Comparison of ENCODE assay signal across 8 cellular contexts in the genomic region with DNA sequence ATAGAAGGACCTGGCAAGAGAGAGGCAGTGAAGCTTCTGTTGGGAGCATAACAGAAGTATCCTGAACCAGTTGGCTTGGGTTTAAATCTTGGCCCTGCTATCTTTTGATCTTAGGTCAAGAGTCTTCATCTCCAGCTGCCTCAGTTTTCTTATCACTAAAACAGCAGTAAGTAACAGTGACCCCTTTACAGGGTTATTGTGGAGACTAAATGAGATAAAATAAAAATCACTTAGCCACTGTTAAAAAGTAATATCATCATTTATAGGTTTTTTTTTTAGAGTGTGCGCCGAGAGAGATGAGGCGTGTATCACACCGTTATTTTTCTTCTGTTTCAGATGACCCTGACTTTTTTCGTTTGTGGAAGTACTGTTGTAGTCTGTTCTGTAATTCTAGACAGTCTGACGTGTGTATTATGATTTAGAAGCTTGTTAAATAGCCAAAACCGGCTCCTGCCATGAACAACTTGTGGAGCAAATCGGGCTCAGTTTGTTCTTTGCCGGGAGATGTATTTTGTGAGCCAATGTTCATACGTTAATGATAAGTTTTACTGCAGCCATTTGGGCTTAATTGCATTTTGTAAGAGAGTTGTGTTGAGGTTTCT. TPM values are rescaled to one million over a fixed set of nuclear protein-coding genes. Genes with fewer than 3 reads are reported as not detected.
DNase-seq lines count a peak whose midpoint lies in the region; ATAC-seq and TF ChIP-seq lines count a peak whose summit lies in the region.

No MANE protein-coding gene starts in this region.

- peaks cover 56% of the 10 kb centered on the region for H4K20me1 ChIP-seq in SK-N-SH (ENCODE audit: insufficient read depth)

- H3K79me2 ChIP-seq in SK-N-SH (ENCODE audit: insufficient read depth), result peaks cover 60% of the 10 kb centered on the region

- H3K4me1 ChIP-seq in SK-N-SH (ENCODE audit: control insufficient read depth in 1 of 2, insufficient read depth in 2 of 2, low read depth in 1 of 2, low read length in 1 of 2) (peaks cover 8 to 9% of the 10 kb centered on the region in 2 experiments; a peak in 2 of 4 replicates), subcutaneous abdominal adipose tissue (ENCODE audit: control insufficient read depth in 5 of 5, insufficient read depth in 5 of 5, low read length in 5 of 5) (peaks cover 8 to 45% (median 35%) of the 10 kb centered on the region in 5 donors)

- H3K9me3 ChIP-seq in SK-N-SH (no peaks in the 10 kb centered on the region), subcutaneous abdominal adipose tissue (ENCODE audit: control insufficient read depth in 5 of 5, low read length in 5 of 5) (no peaks in the 10 kb centered on the region)

- CTCF ChIA-PET in SK-N-SH (lab: Yijun Ruan, JAX), result interaction anchor here (0.9 to 2.0 kb wide), 9 partner anchors 11 to 90 kb away, joined by 3 to 9 read pairs (median 3); no protein-coding TSS in a partner anchor

- WGBS in SK-N-SH (ENCODE audit: low lambda C conversion rate), result 9% methylated on average over 10 of the region's 10 CpGs

- H3K27me3 ChIP-seq in SK-N-SH (ENCODE audit: insufficient read depth) (no peaks in the 10 kb centered on the region), subcutaneous abdominal adipose tissue (ENCODE audit: control insufficient read depth in 5 of 5, insufficient read depth in 4 of 5, low read length in 5 of 5) (no peaks in the 10 kb centered on the region)

- H3K27me3 Mint-ChIP-seq in activated naive CD8-positive, alpha-beta T cell treated with anti-CD3 and anti-CD28 coated beads, Interleukin-2, amount 10 ng/mL, durations not matched to agents 7 days and 5 days, result no peaks in the 10 kb centered on the region

- H2AFZ ChIP-seq in SK-N-SH (ENCODE audit: low read depth), result no peak overlapping the region

- peaks cover 19% of the 10 kb centered on the region for H3K36me3 Mint-ChIP-seq in activated naive CD8-positive, alpha-beta T cell treated with anti-CD3 and anti-CD28 coated beads, Interleukin-2, amount 10 ng/mL, durations not matched to agents 7 days and 5 days

- H3K27ac ChIP-seq in SK-N-SH (ENCODE audit: low read depth in 2 of 2, low read length in 1 of 2) (peak overlapping the region; percentile 88 to 97), subcutaneous abdominal adipose tissue (ENCODE audit: low read depth, low read length) (peak overlapping the region; percentile 99)

- no peaks in the 10 kb centered on the region for H3K9me3 Mint-ChIP-seq in activated naive CD8-positive, alpha-beta T cell treated with anti-CD3 and anti-CD28 coated beads, Interleukin-2, amount 10 ng/mL, durations not matched to agents 7 days and 5 days

- H3K27ac Mint-ChIP-seq in activated naive CD8-positive, alpha-beta T cell treated with anti-CD3 and anti-CD28 coated beads, Interleukin-2, amount 10 ng/mL, durations not matched to agents 7 days and 5 days, result peak overlapping the region; percentile 100

- TF ChIP-seq RAD21 in SK-N-SH (IDR thresholded peaks at IDR 0.05; ENCODE audit: low read length), result no peak

- no peak for TF ChIP-seq CTCF in SK-N-SH (IDR thresholded peaks at IDR 0.05)

- H3K36me3 ChIP-seq in SK-N-SH (replicated peaks in 1 of 2; ENCODE audit: control insufficient read depth in 1 of 2, insufficient read depth in 2 of 2, low read length in 1 of 2), result peaks cover 0 to 44% of the 10 kb centered on the region in 2 experiments
- peaks cover 0 to 18% (median 4%) of the 10 kb centered on the region in 5 donors for H3K36me3 ChIP-seq in subcutaneous abdominal adipose tissue (ENCODE audit: control insufficient read depth in 5 of 5, insufficient read depth in 5 of 5, low read length in 5 of 5)

- peak overlapping the region; percentile 97 for H3K4me3 Mint-ChIP-seq in activated naive CD8-positive, alpha-beta T cell treated with anti-CD3 and anti-CD28 coated beads, Interleukin-2, amount 10 ng/mL, durations not matched to agents 7 days and 5 days

- ATAC-seq in SK-N-SH treated with all-trans-retinoic acid at 6 μM for 48 hours (no peak), HG03571 (IDR thresholded peaks at IDR 0.05; ENCODE audit: unreplicated experiment) (no peak), HG02763 (IDR thresholded peaks at IDR 0.05; ENCODE audit: unreplicated experiment) (no peak)
- no peak for ATAC-seq in activated naive CD8-positive, alpha-beta T cell treated with anti-CD3 and anti-CD28 coated beads, Interleukin-2, amount 10 ng/mL, durations not matched to agents 7 days and 5 days (ENCODE audit: low read depth)

- H3K9ac ChIP-seq in SK-N-SH, result peak overlapping the region; percentile 86
- H3K9ac ChIP-seq in subcutaneous abdominal adipose tissue (ENCODE audit: low read length in 5 of 5), result peak overlapping the region; percentile 94 to 99 (median 97)

- peaks cover 26% of the 10 kb centered on the region for H3K4me1 Mint-ChIP-seq in activated naive CD8-positive, alpha-beta T cell treated with anti-CD3 and anti-CD28 coated beads, Interleukin-2, amount 10 ng/mL, durations not matched to agents 7 days and 5 days

- POLR2A ChIA-PET in SK-N-SH (lab: Yijun Ruan, JAX), result interaction anchor here (1.6 kb wide), 1 partner anchor 60 kb away, joined by 3 read pairs; no protein-coding TSS in a partner anchor
- POLR2A ChIA-PET in activated naive CD8-positive, alpha-beta T cell treated with anti-CD3 and anti-CD28 coated beads, Interleukin-2, amount 10 ng/mL, durations not matched to agents 7 days and 5 days (lab: Charles Lee), result interaction anchor here (0.5 to 3.2 kb wide), 8 partner anchors 8 to 97 kb away, joined by 3 to 33 read pairs (median 4); a partner anchor contains a TSS

- H3F3A ChIP-seq in SK-N-SH (replicated peaks; ENCODE audit: insufficient read depth), result peaks cover 13% of the 10 kb centered on the region

- peak overlapping the region; percentile 83 for H3K4me2 ChIP-seq in SK-N-SH

- no peak for TF ChIP-seq EP300 in SK-N-SH (IDR thresholded peaks at IDR 0.05; ENCODE audit: borderline replicate concordance in 1 of 2, low read depth in 1 of 2, low read length in 1 of 2)

- no peaks in the 10 kb centered on the region for H3K9me2 ChIP-seq in SK-N-SH

- DNase-seq in SK-N-SH, result no peak
- no peak for DNase-seq in activated naive CD8-positive, alpha-beta T cell treated with anti-CD3 and anti-CD28 coated beads, Interleukin-2, amount 10 ng/mL, durations not matched to agents 7 days and 5 days
- peak; percentile 44 for DNase-seq in iris pigment epithelial cell (ENCODE audit: low read depth)
- no peak for DNase-seq in NCI-H2029 treated with DMSO at 0.1 percent for 48 hours (lab: John Stamatoyannopoulos, UW)

- peak overlapping the region; percentile 69 to 77 for H3K4me3 ChIP-seq in SK-N-SH (ENCODE audit: low read depth in 2 of 2, low read length in 1 of 2)
- peak overlapping the region; percentile 85 to 97 (median 93) for H3K4me3 ChIP-seq in subcutaneous abdominal adipose tissue (ENCODE audit: low read depth in 1 of 5, low read length in 5 of 5)

TF ChIP-seq in SK-N-SH treated with all-trans-retinoic acid at 6 μM for 48 hours, 23 proteins besides CTCF, POLR2A, EP300 and RAD21 (continues in another document):
- TF ChIP-seq PPARA (CRISPR knock-in tag; IDR thresholded peaks at IDR 0.05; ENCODE audit: borderline replicate concordance), result no peak
- TF ChIP-seq, protein P1, sequence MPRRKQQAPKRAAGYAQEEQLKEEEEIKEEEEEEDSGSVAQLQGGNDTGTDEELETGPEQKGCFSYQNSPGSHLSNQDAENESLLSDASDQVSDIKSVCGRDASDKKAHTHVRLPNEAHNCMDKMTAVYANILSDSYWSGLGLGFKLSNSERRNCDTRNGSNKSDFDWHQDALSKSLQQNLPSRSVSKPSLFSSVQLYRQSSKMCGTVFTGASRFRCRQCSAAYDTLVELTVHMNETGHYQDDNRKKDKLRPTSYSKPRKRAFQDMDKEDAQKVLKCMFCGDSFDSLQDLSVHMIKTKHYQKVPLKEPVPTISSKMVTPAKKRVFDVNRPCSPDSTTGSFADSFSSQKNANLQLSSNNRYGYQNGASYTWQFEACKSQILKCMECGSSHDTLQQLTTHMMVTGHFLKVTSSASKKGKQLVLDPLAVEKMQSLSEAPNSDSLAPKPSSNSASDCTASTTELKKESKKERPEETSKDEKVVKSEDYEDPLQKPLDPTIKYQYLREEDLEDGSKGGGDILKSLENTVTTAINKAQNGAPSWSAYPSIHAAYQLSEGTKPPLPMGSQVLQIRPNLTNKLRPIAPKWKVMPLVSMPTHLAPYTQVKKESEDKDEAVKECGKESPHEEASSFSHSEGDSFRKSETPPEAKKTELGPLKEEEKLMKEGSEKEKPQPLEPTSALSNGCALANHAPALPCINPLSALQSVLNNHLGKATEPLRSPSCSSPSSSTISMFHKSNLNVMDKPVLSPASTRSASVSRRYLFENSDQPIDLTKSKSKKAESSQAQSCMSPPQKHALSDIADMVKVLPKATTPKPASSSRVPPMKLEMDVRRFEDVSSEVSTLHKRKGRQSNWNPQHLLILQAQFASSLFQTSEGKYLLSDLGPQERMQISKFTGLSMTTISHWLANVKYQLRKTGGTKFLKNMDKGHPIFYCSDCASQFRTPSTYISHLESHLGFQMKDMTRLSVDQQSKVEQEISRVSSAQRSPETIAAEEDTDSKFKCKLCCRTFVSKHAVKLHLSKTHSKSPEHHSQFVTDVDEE (CRISPR knock-in tag; IDR thresholded peaks at IDR 0.05), result no peak
- TF ChIP-seq TOX (CRISPR knock-in tag; IDR thresholded peaks at IDR 0.05; ENCODE audit: borderline replicate concordance), result no peak
- no peak for TF ChIP-seq ISL1 (CRISPR knock-in tag; IDR thresholded peaks at IDR 0.05)
- TF ChIP-seq GLIS3 (CRISPR knock-in tag; IDR thresholded peaks at IDR 0.05), result no peak
- TF ChIP-seq, protein P2, sequence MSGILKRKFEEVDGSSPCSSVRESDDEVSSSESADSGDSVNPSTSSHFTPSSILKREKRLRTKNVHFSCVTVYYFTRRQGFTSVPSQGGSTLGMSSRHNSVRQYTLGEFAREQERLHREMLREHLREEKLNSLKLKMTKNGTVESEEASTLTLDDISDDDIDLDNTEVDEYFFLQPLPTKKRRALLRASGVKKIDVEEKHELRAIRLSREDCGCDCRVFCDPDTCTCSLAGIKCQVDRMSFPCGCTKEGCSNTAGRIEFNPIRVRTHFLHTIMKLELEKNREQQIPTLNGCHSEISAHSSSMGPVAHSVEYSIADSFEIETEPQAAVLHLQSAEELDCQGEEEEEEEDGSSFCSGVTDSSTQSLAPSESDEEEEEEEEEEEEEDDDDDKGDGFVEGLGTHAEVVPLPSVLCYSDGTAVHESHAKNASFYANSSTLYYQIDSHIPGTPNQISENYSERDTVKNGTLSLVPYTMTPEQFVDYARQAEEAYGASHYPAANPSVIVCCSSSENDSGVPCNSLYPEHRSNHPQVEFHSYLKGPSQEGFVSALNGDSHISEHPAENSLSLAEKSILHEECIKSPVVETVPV (CRISPR knock-in tag; IDR thresholded peaks at IDR 0.05), result no peak
- no peak for TF ChIP-seq ZFP3 (CRISPR knock-in tag; IDR thresholded peaks at IDR 0.05)

RNA-seq across cellular contexts. Expression of a gene that starts 1.2 kb away (rescaled TPM):
- polyA plus RNA-seq in SK-N-SH (2012; rRNA removed), result 33.7 and 46.1 TPM in 2 replicates
- polyA plus RNA-seq in SK-N-SH (2012; cell fraction: cytosol; rRNA removed), result 34.8 and 38.8 TPM in 2 replicates
- 18.0 and 38.3 TPM in 2 replicates for polyA plus RNA-seq in SK-N-SH (2012; cell fraction: nucleus; rRNA removed)
- total RNA-seq in activated naive CD8-positive, alpha-beta T cell treated with anti-CD3 and anti-CD28 coated beads, Interleukin-2, amount 10 ng/mL, durations not matched to agents 7 days and 5 days, result 100 to 1,000 TPM; 125 to 130 TPM
